In the genomic region with DNA sequence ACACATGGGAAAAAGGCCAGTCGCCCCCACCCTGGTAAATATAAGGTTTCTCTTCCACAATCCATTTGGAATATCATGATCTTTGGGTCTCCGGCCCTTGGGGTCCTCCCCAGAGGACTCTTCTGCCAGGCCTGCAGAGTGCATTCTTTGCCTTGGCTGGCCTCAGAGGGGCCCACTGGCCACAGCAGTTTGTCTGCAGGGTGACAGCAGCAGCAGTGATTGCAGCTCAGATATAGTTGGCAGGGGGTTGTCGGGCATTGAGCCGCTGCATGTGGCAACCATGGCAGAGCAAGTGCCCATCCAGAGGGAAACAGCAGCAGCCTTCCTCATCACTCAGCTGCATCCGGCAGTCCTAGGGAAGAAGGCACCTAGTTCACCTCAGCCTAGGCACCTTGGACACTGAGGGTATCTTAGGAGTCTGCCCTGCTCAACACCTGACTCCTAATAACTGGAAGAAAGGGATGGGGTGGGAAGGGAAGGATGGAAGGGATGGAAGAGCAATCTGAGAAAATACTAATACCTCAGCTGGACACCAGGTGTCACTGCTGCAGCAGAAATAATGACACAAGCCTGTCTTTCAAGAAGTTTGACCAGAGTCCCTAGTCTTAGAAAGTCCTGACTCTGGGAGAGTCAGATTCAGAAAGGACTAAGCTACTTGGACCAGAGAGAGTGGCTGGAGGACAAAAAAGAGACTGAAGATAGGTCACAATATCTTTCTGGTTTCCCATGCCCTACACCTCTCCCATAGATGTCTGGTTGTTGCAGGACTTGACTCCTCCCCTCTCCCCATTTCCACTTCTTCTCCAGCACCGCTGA, we compare ENCODE assay signal across 1 cellular context.
TF ChIP-seq lines count a peak whose summit lies in the region.

No MANE protein-coding gene starts in this region.

TF ChIP-seq in K562, 482 proteins besides CTCF, POLR2A, EP300 and RAD21:
- TF ChIP-seq, protein P1, sequence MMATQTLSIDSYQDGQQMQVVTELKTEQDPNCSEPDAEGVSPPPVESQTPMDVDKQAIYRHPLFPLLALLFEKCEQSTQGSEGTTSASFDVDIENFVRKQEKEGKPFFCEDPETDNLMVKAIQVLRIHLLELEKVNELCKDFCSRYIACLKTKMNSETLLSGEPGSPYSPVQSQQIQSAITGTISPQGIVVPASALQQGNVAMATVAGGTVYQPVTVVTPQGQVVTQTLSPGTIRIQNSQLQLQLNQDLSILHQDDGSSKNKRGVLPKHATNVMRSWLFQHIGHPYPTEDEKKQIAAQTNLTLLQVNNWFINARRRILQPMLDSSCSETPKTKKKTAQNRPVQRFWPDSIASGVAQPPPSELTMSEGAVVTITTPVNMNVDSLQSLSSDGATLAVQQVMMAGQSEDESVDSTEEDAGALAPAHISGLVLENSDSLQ (IDR thresholded peaks at IDR 0.05): 0 out of 2 replicates have a peak, but pooled peaks have one; percentile 25
- no peak for TF ChIP-seq NR3C1 (CRISPR knock-in tag; IDR thresholded peaks at IDR 0.05)
- TF ChIP-seq, protein P2, sequence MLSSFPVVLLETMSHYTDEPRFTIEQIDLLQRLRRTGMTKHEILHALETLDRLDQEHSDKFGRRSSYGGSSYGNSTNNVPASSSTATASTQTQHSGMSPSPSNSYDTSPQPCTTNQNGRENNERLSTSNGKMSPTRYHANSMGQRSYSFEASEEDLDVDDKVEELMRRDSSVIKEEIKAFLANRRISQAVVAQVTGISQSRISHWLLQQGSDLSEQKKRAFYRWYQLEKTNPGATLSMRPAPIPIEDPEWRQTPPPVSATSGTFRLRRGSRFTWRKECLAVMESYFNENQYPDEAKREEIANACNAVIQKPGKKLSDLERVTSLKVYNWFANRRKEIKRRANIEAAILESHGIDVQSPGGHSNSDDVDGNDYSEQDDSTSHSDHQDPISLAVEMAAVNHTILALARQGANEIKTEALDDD (IDR thresholded peaks at IDR 0.05): peak; percentile 47; the same call in 1 of the 2 replicates
- TF ChIP-seq KLF13 (tag; IDR thresholded peaks at IDR 0.05; ENCODE audit: borderline replicate concordance, low read depth): no peak
- TF ChIP-seq HDAC8 (tag; IDR thresholded peaks at IDR 0.05): no peak
- 0 out of 4 replicates have a peak, but pooled peaks of 1 of the 2 experiments have one; percentile 8 for TF ChIP-seq RCOR1 (IDR thresholded peaks at IDR 0.05; ENCODE audit: borderline replicate concordance in 1 of 2, low read depth in 2 of 2, low read length in 2 of 2)
- no peak for TF ChIP-seq SMAD2 (IDR thresholded peaks at IDR 0.05; ENCODE audit: low read depth, low read length)
- TF ChIP-seq, protein P3, sequence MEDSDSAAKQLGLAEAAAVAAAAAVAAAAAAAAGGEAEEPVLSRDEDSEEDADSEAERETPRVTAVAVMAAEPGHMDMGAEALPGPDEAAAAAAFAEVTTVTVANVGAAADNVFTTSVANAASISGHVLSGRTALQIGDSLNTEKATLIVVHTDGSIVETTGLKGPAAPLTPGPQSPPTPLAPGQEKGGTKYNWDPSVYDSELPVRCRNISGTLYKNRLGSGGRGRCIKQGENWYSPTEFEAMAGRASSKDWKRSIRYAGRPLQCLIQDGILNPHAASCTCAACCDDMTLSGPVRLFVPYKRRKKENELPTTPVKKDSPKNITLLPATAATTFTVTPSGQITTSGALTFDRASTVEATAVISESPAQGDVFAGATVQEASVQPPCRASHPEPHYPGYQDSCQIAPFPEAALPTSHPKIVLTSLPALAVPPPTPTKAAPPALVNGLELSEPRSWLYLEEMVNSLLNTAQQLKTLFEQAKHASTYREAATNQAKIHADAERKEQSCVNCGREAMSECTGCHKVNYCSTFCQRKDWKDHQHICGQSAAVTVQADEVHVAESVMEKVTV (CRISPR knock-in tag; IDR thresholded peaks at IDR 0.05): peak; percentile 62
- no peak for TF ChIP-seq ZBTB7A (IDR thresholded peaks at IDR 0.05; ENCODE audit: borderline replicate concordance, control insufficient read depth, low read depth, low read length)
- peak; percentile 22; the same call in 1 of the 2 replicates for TF ChIP-seq CREM (IDR thresholded peaks at IDR 0.05; ENCODE audit: low read depth)
- TF ChIP-seq STAG1 (CRISPR knock-in tag; IDR thresholded peaks at IDR 0.05; ENCODE audit: borderline replicate concordance): 0 out of 2 replicates have a peak, but pooled peaks have one; percentile 15
- TF ChIP-seq CC2D1A (IDR thresholded peaks at IDR 0.05): peak; percentile 51; the same call in 1 of the 2 replicates
- peak; percentile 79 for TF ChIP-seq SMC3 (conservative IDR thresholded peaks at IDR 0.05; ENCODE audit: insufficient read depth, low read depth, low read length)
- 0 out of 2 replicates have a peak, but pooled peaks have one; percentile 17 for TF ChIP-seq CTBP1 (IDR thresholded peaks at IDR 0.05; ENCODE audit: borderline replicate concordance)
- TF ChIP-seq L3MBTL2 (IDR thresholded peaks at IDR 0.05): no peak
- TF ChIP-seq ARID2 (IDR thresholded peaks at IDR 0.05): 0 out of 2 replicates have a peak, but pooled peaks have one; percentile 30
- peak; percentile 6; the same call in 1 of the 2 replicates for TF ChIP-seq JUND (IDR thresholded peaks at IDR 0.05; ENCODE audit: borderline replicate concordance, low read depth, low read length)
- TF ChIP-seq JUND (tag; IDR thresholded peaks at IDR 0.05; ENCODE audit: borderline replicate concordance, low read depth, low read length): no peak
- peak in 1 of 2 experiments; percentile 24 for TF ChIP-seq NCOA2 (IDR thresholded peaks at IDR 0.05; ENCODE audit: partially characterized antibody in 2 of 2)
